In genomic region chr1:225911207-225912130, GRCh38 we compare ENCODE assay signal across 8 cellular contexts. TPM values are rescaled to one million over a fixed set of nuclear protein-coding genes. Genes with fewer than 3 reads are reported as not detected.
DNase-seq lines count a peak whose midpoint lies in the region; ATAC-seq and TF ChIP-seq lines count a peak whose summit lies in the region.

No MANE protein-coding gene starts in this region.

- peak overlapping the region; percentile 66 for H3K9ac ChIP-seq in OCI-LY3 (ENCODE audit: low read length)
- peak overlapping the region; percentile 45 for H3K9ac ChIP-seq in skeletal muscle satellite cell (ENCODE audit: low read depth, low read length)

- H3K27me3 Mint-ChIP-seq in activated naive CD4-positive, alpha-beta T cell treated with anti-CD3 and anti-CD28 coated beads, Interleukin-2, amount 10 ng/mL, durations not matched to agents 7 days and 5 days: no peaks in the 10 kb centered on the region

- H3K9me3 Mint-ChIP-seq in activated naive CD4-positive, alpha-beta T cell treated with anti-CD3 and anti-CD28 coated beads, Interleukin-2, amount 10 ng/mL, durations not matched to agents 7 days and 5 days: no peaks in the 10 kb centered on the region

- H3K79me2 ChIP-seq in OCI-LY3 (ENCODE audit: low read length): no peaks in the 10 kb centered on the region

- no peaks in the 10 kb centered on the region for H3K27me3 ChIP-seq in OCI-LY3 (ENCODE audit: low read depth, low read length)
- no peaks in the 10 kb centered on the region for H3K27me3 ChIP-seq in right atrium auricular region
- H3K27me3 ChIP-seq in skeletal muscle satellite cell (ENCODE audit: control insufficient read depth, insufficient read depth, low read length): no peaks in the 10 kb centered on the region

- H3K27ac ChIP-seq in OCI-LY3 (ENCODE audit: low read length): 0 out of 2 replicates have a peak overlapping the region, but pooled peaks have one; percentile 3
- H3K27ac ChIP-seq in right atrium auricular region: no peak overlapping the region

- no peak overlapping the region for H3K4me3 Mint-ChIP-seq in activated naive CD4-positive, alpha-beta T cell treated with anti-CD3 and anti-CD28 coated beads, Interleukin-2, amount 10 ng/mL, durations not matched to agents 7 days and 5 days

- H3K9me3 ChIP-seq in OCI-LY3 (ENCODE audit: insufficient read depth, low read length): no peaks in the 10 kb centered on the region
- H3K9me3 ChIP-seq in right atrium auricular region: no peaks in the 10 kb centered on the region
- H3K9me3 ChIP-seq in skeletal muscle satellite cell (replicated peaks; ENCODE audit: low read length): no peaks in the 10 kb centered on the region

- TF ChIP-seq CTCF in AG10803 (conservative IDR thresholded peaks at IDR 0.05; ENCODE audit: low read length) (peak; percentile 59), OCI-LY3 (IDR thresholded peaks at IDR 0.05; ENCODE audit: low read depth, low read length) (peak; percentile 99), right atrium auricular region (IDR thresholded peaks at IDR 0.05) (peak; percentile 98)

- no peaks in the 10 kb centered on the region for H4K20me1 ChIP-seq in OCI-LY3 (ENCODE audit: insufficient read depth, low read length)

- H3K27ac Mint-ChIP-seq in activated naive CD4-positive, alpha-beta T cell treated with anti-CD3 and anti-CD28 coated beads, Interleukin-2, amount 10 ng/mL, durations not matched to agents 7 days and 5 days: no peak overlapping the region

- H3K4me3 ChIP-seq in AG10803 (ENCODE audit: low read length) (no peak overlapping the region), OCI-LY3 (ENCODE audit: low read length) (peak overlapping the region; percentile 75), right atrium auricular region (peak overlapping the region in 1 of 2 donors; percentile 31), skeletal muscle satellite cell (ENCODE audit: low read length) (no peak overlapping the region)

- H3K4me2 ChIP-seq in OCI-LY3 (ENCODE audit: low read length) (peak overlapping the region; percentile 90), skeletal muscle satellite cell (ENCODE audit: low read length) (peak overlapping the region; percentile 58)

- ATAC-seq in GM21526 (IDR thresholded peaks at IDR 0.05; ENCODE audit: low FRiP score, unreplicated experiment) (peak; percentile 56), GM18870 (IDR thresholded peaks at IDR 0.05; ENCODE audit: unreplicated experiment) (no peak)

- peak overlapping the region; percentile 89 for H2AFZ ChIP-seq in OCI-LY3 (ENCODE audit: low read depth, low read length)

- H3K4me1 ChIP-seq in OCI-LY3 (ENCODE audit: low read length) (peaks cover 24% of the 10 kb centered on the region), right atrium auricular region (peaks cover 0 to 12% of the 10 kb centered on the region in 2 donors), skeletal muscle satellite cell (ENCODE audit: control insufficient read depth, insufficient read depth, low read length) (no peaks in the 10 kb centered on the region)

- peaks cover 2% of the 10 kb centered on the region for H3K36me3 Mint-ChIP-seq in activated naive CD4-positive, alpha-beta T cell treated with anti-CD3 and anti-CD28 coated beads, Interleukin-2, amount 10 ng/mL, durations not matched to agents 7 days and 5 days

- DNase-seq in AG10803 (ENCODE audit: low read depth): peak; percentile 36
- DNase-seq in activated naive CD4-positive, alpha-beta T cell treated with anti-CD3 and anti-CD28 coated beads, Interleukin-2, amount 10 ng/mL, durations not matched to agents 7 days and 5 days: peak; percentile 78
- DNase-seq in right atrium auricular region (ENCODE audit: low spot score): no peak
- no peak for DNase-seq in NCI-H128 (lab: John Stamatoyannopoulos, UW; ENCODE audit: unreplicated experiment)

- no peaks in the 10 kb centered on the region for H3K36me3 ChIP-seq in OCI-LY3 (replicated peaks; ENCODE audit: low read depth, low read length)
- H3K36me3 ChIP-seq in right atrium auricular region: no peaks in the 10 kb centered on the region
- peaks cover 2% of the 10 kb centered on the region for H3K36me3 ChIP-seq in skeletal muscle satellite cell (ENCODE audit: insufficient read depth, low read length)

- CTCF ChIA-PET in activated naive CD4-positive, alpha-beta T cell treated with anti-CD3 and anti-CD28 coated beads, Interleukin-2, amount 10 ng/mL, durations not matched to agents 7 days and 5 days (lab: Charles Lee): interaction anchor here (0.7 to 2.8 kb wide), 22 partner anchors 10 to 443 kb away, joined by 3 to 12 read pairs (median 4); partner anchors contain the start of genes PYCR2 and SRP9

- H3K4me1 Mint-ChIP-seq in activated naive CD4-positive, alpha-beta T cell treated with anti-CD3 and anti-CD28 coated beads, Interleukin-2, amount 10 ng/mL, durations not matched to agents 7 days and 5 days: peaks cover 21% of the 10 kb centered on the region

RNA-seq across cellular contexts. Expression of gene PYCR2, which starts 12.6 kb away (rescaled TPM):
- total RNA-seq in right atrium auricular region: 10 to 100 TPM; 50.3 to 57.3 TPM
- 31.4 and 33.2 TPM in 2 replicates for total RNA-seq in skeletal muscle satellite cell (2012; rRNA removed)

RNA-seq across cellular contexts. Expression of gene LEFTY1, which starts 22.5 kb away (rescaled TPM):
- total RNA-seq in right atrium auricular region: under 1 TPM in 1 of 2 donors, not detected in 1; 0.35 TPM
- not detected in 2 replicates for total RNA-seq in skeletal muscle satellite cell (2012; rRNA removed)

RNA-seq across cellular contexts. Expression of gene TMEM63A, which starts 29.3 kb away (rescaled TPM):
- 10 to 100 TPM; 16.0 to 19.0 TPM for total RNA-seq in right atrium auricular region
- 10.0 and 15.7 TPM in 2 replicates for total RNA-seq in skeletal muscle satellite cell (2012; rRNA removed)

RNA-seq across cellular contexts. Expression of gene LEFTY2, which starts 29.6 kb away (rescaled TPM):
- total RNA-seq in right atrium auricular region: under 1 TPM; 0.70 to 0.90 TPM
- 0.44 TPM in 1 of 2 replicates, not detected in the other for total RNA-seq in skeletal muscle satellite cell (2012; rRNA removed)

Comparison
In these comparisons a context has a peak if more than half of its experiments do, and no peak if none do; other contexts are left out.
1. DNase-seq: peak in AG10803 (single experiment) and activated naive CD4-positive, alpha-beta T cell treated with anti-CD3 and anti-CD28 coated beads, Interleukin-2, amount 10 ng/mL, durations not matched to agents 7 days and 5 days (single experiment); none in right atrium auricular region (single experiment) and NCI-H128 (single experiment).
2. Peak in every context shown above with its lines, with median percentiles within 50 percentile points of each other: CTCF ChIP-seq.